In genomic region chr4:38128478-38129451, GRCh38 we compare ENCODE assay signal across 1 cellular context.
TF ChIP-seq lines count a peak whose summit lies in the region.

No MANE protein-coding gene starts in this region.

TF ChIP-seq in H1, 55 proteins besides CTCF, POLR2A, EP300 and RAD21 (continued from another document):
- TF ChIP-seq POU5F1 (IDR thresholded peaks at IDR 0.05; ENCODE audit: low read depth, low read length) (no peak), E2F6 (IDR thresholded peaks at IDR 0.05) (no peak), CTBP2 (IDR thresholded peaks at IDR 0.05; ENCODE audit: borderline replicate concordance, insufficient read depth, insufficient read length, low read length) (peak; percentile 76), CHD2 (IDR thresholded peaks at IDR 0.05; ENCODE audit: low read length) (no peak), TCF12 (IDR thresholded peaks at IDR 0.05; ENCODE audit: low read depth, low read length) (peak; percentile 87; the same call in 1 of the 2 replicates), MAX (IDR thresholded peaks at IDR 0.05) (no peak)
